Comparison of ENCODE assay signal across 22 cellular contexts in the genomic region with DNA sequence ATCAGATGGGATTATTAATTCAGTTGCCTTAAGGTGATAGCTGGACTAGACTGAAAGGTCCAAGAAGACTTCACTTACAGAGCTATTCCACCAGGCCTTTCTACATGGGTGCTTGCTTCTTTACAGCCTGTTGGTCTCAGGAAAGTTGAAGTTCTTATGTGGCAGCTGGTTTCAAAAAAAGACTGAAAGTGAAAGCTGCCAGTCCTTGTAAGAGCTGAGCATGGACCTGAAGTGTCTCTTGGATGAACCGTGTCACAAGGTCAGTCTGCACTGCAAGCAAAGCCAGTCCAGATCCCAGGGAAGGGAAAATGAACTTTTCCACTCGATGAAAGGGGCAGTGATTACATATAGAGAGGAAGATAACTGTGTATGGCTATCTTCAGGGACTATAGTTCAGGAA.
A peak's percentile ranks its signal among the peaks of the same experiment; 100 is the strongest.
DNase-seq lines count a peak whose midpoint lies in the region; ATAC-seq, FAIRE-seq and TF ChIP-seq lines count a peak whose summit lies in the region.
"Had no signal": no experiment of that assay in that cellular context is flagged by ENCODE, and none has a peak within 500 bp of the region (broad histone marks: within the 10 kb centered on the region; RNA-seq: fewer than 3 reads in every experiment).

No MANE protein-coding gene starts in this region.

- peak overlapping the region; percentile 22 for H3K4me3 Mint-ChIP-seq in natural killer cell
- H3K4me3 Mint-ChIP-seq: activated B cell treated with CpG ODN at 0.5 μM for 24 hours; activated naive CD8-positive, alpha-beta T cell; CD4-positive, alpha-beta memory T cell; dendritic cell treated with granulocyte-macrophage colony-stimulating factor and Interleukin-4, amounts not matched to agents 40 ng/mL and 50 ng/mL, for 4 days had no signal

- intact Hi-C loops in natural killer cell (cut with micrococcal nuclease), result no loop called here

- in situ Hi-C loops in brain microvascular endothelial cell (cut with HindIII; ENCODE audit: low pct_ligation_motif_present, low sequenced_read_pairs) (no loop called here), ACHN (cut with HindIII; ENCODE audit: low pct_ligation_motif_present, low pct_unique_long_range_greater_than_20kb, low sequenced_read_pairs) (no loop called here)

- H3K4me3 ChIP-seq in GM12865 (ENCODE audit: low read depth, low read length) (no peak overlapping the region), brain microvascular endothelial cell (ENCODE audit: low read depth, low read length) (no peak overlapping the region)
- H3K4me3 ChIP-seq: breast epithelium, gastroesophageal sphincter, pancreas had no signal

- no peaks in the 10 kb centered on the region for H3K27me3 Mint-ChIP-seq in natural killer cell (ENCODE audit: low read depth in 2 of 2)
- H3K27me3 Mint-ChIP-seq: activated B cell treated with CpG ODN at 0.5 μM for 24 hours; activated naive CD8-positive, alpha-beta T cell; CD4-positive, alpha-beta memory T cell; dendritic cell treated with granulocyte-macrophage colony-stimulating factor and Interleukin-4, amounts not matched to agents 40 ng/mL and 50 ng/mL, for 4 days had no signal

- peak; percentile 46 to 61 (median 58) for ATAC-seq in natural killer cell
- ATAC-seq in activated CD4-positive, CD25-positive, alpha-beta regulatory T cell treated with anti-CD3 and anti-CD28 coated beads, Interleukin-2, amount 50 U/mL, for 24 hours, result no peak
- ATAC-seq in HG02973 (IDR thresholded peaks at IDR 0.05; ENCODE audit: unreplicated experiment), result no peak
- ATAC-seq: gastroesophageal sphincter, HCT116, left ventricle myocardium superior, pancreas had no signal

- no peak for FAIRE-seq in HTR-8/SVneo (lab: Jason Lieb, UNC)
- FAIRE-seq: pancreas had no signal

- H3K36me3 ChIP-seq in brain microvascular endothelial cell (replicated peaks), result no peaks in the 10 kb centered on the region
- H3K36me3 ChIP-seq: breast epithelium, gastroesophageal sphincter, pancreas had no signal

- no peak overlapping the region for H3K27ac ChIP-seq in brain microvascular endothelial cell
- H3K27ac ChIP-seq: breast epithelium, epithelial cell of prostate, gastroesophageal sphincter, pancreas had no signal

- no peak for TF ChIP-seq CTCF in GM12865 (IDR thresholded peaks at IDR 0.05; ENCODE audit: insufficient read depth, low read depth, low read length, missing control alignments)
- no peak for TF ChIP-seq CTCF in brain microvascular endothelial cell (IDR thresholded peaks at IDR 0.05; ENCODE audit: low read depth, low read length, missing control alignments)
- TF ChIP-seq CTCF in natural killer cell (IDR thresholded peaks at IDR 0.05), result no peak

- peak overlapping the region; percentile 49 to 79 for H3K27ac Mint-ChIP-seq in natural killer cell
- H3K27ac Mint-ChIP-seq: activated B cell treated with CpG ODN at 0.5 μM for 24 hours; activated naive CD8-positive, alpha-beta T cell; CD4-positive, alpha-beta memory T cell; dendritic cell treated with granulocyte-macrophage colony-stimulating factor and Interleukin-4, amounts not matched to agents 40 ng/mL and 50 ng/mL, for 4 days had no signal

- H3K9me3 Mint-ChIP-seq in natural killer cell, result peaks cover 0 to 3% of the 10 kb centered on the region in 2 donors

- H3K36me3 Mint-ChIP-seq in natural killer cell, result no peaks in the 10 kb centered on the region
- H3K36me3 Mint-ChIP-seq: activated naive CD8-positive, alpha-beta T cell; CD4-positive, alpha-beta memory T cell had no signal

- H3K4me1 Mint-ChIP-seq in natural killer cell, result peaks cover 11 to 12% of the 10 kb centered on the region in 2 donors
- H3K4me1 Mint-ChIP-seq: activated B cell treated with CpG ODN at 0.5 μM for 24 hours; CD4-positive, alpha-beta memory T cell had no signal

- DNase-seq in GM12865 (ENCODE audit: low read depth) (peak; percentile 6), HTR-8/SVneo (ENCODE audit: insufficient read length, low spot score) (peak; percentile 10), brain microvascular endothelial cell (peak; percentile 15), natural killer cell (no peak), ACHN (no peak)
- no peak for DNase-seq in activated CD4-positive, alpha-beta T cell treated with anti-CD3 and anti-CD28 coated beads, Interleukin-2, amount 50 U/mL, for 48 hours
- DNase-seq: activated B cell treated with CpG ODN at 0.5 μM for 24 hours; CD4-positive, alpha-beta memory T cell; left ventricle myocardium superior; NCI-H1694; NCI-H510A treated with DMSO at 0.1 percent for 48 hours; pancreas; stimulated activated CD4-positive, alpha-beta T cell treated with anti-CD3 and anti-CD28 coated beads, Interleukin-4, amount 100 ng/mL, for 4 hours; T-helper 2 cell had no signal

- H3K27me3 ChIP-seq in brain microvascular endothelial cell (replicated peaks), result no peaks in the 10 kb centered on the region
- H3K27me3 ChIP-seq: breast epithelium, gastroesophageal sphincter, pancreas had no signal

Comparison
In these comparisons a context has a peak if more than half of its experiments do, and no peak if none do; other contexts are left out.
1. DNase-seq: peak in GM12865 (single experiment), HTR-8/SVneo (single experiment) and brain microvascular endothelial cell (single experiment); none in natural killer cell (single experiment), activated CD4-positive, alpha-beta T cell treated with anti-CD3 and anti-CD28 coated beads, Interleukin-2, amount 50 U/mL, for 48 hours (0 of 2) and ACHN (single experiment).
2. ATAC-seq: peak in natural killer cell (3 of 3); none in activated CD4-positive, CD25-positive, alpha-beta regulatory T cell treated with anti-CD3 and anti-CD28 coated beads, Interleukin-2, amount 50 U/mL, for 24 hours (0 of 2) and HG02973 (single experiment).